In the genomic region with DNA sequence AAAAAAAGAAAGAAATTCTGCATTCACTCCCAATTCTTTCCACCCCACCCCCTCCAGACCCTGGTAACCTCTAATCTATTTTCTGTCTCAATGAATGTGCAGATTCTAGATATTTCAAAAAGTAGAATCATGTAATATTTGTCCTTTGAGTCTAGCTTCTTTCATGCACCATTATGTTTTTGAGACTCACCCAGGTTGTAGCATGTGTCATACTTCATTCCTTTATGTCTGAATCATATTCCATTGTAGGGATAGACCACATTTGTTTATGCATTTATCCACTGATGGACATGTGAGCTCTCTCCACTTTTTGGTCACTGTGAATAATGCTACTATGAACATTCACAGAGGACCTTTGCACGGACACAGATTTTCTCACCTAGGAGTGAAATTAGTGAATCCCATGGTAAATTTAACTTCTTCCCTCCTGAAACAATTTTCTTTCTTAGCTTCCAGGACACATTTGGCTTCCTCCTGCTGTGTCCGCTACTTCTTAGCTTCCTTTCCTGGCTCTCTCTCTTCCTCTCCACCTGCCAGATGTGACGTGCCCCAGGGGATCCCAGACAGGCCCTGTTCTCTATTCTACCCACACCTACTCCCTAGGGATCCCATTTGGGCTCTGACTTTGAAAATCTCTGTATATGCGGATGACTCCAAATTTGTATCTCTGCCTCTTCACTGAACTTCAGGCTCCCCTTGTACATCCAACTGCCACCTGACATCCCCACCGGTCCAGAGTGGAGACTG, we compare ENCODE assay signal across 10 cellular contexts. TPM values are rescaled to one million over a fixed set of nuclear protein-coding genes. Genes with fewer than 3 reads are reported as not detected.
DNase-seq lines count a peak whose midpoint lies in the region; ATAC-seq and TF ChIP-seq lines count a peak whose summit lies in the region.
"Had no signal": no experiment of that assay in that cellular context is flagged by ENCODE, and none has a peak within 500 bp of the region (broad histone marks: within the 10 kb centered on the region; RNA-seq: fewer than 3 reads in every experiment).

No MANE protein-coding gene starts in this region.

- no peak overlapping the region for H3K4me3 ChIP-seq in neural progenitor cell
- H3K4me3 ChIP-seq in CD4-positive, alpha-beta memory T cell (ENCODE audit: low read length in 2 of 2) = no peak overlapping the region

- peaks cover 8% of the 10 kb centered on the region for H3K9me3 Mint-ChIP-seq in chondrocyte (ENCODE audit: low read depth)
- H3K9me3 Mint-ChIP-seq in neural progenitor cell = no peaks in the 10 kb centered on the region
- no peaks in the 10 kb centered on the region for H3K9me3 Mint-ChIP-seq in CD4-positive, alpha-beta memory T cell
- H3K9me3 Mint-ChIP-seq: activated naive CD8-positive, alpha-beta T cell treated with anti-CD3 and anti-CD28 coated beads for 36 hours had no signal

- peaks cover 15% of the 10 kb centered on the region for H3K27me3 Mint-ChIP-seq in chondrocyte (ENCODE audit: low read depth)
- peaks cover 13% of the 10 kb centered on the region for H3K27me3 Mint-ChIP-seq in neural progenitor cell (ENCODE audit: insufficient read depth, low read depth)
- no peaks in the 10 kb centered on the region for H3K27me3 Mint-ChIP-seq in CD4-positive, alpha-beta memory T cell
- H3K27me3 Mint-ChIP-seq: activated naive CD8-positive, alpha-beta T cell treated with anti-CD3 and anti-CD28 coated beads for 36 hours had no signal

- no peaks in the 10 kb centered on the region for H3K9me3 ChIP-seq in neural progenitor cell (ENCODE audit: low read depth)
- no peaks in the 10 kb centered on the region for H3K9me3 ChIP-seq in CD4-positive, alpha-beta memory T cell (ENCODE audit: control insufficient read depth in 1 of 2, low read length in 2 of 2)

- H3F3A ChIP-seq in neural progenitor cell (ENCODE audit: low read depth) = no peaks in the 10 kb centered on the region

- H3K4me2 ChIP-seq in neural progenitor cell = no peak overlapping the region

- H3K27ac Mint-ChIP-seq in chondrocyte (ENCODE audit: unreplicated experiment) (peak overlapping the region; percentile 79), neural progenitor cell (peak overlapping the region; percentile 6)
- H3K27ac Mint-ChIP-seq in CD4-positive, alpha-beta memory T cell = no peak overlapping the region
- H3K27ac Mint-ChIP-seq: activated naive CD8-positive, alpha-beta T cell treated with anti-CD3 and anti-CD28 coated beads for 36 hours had no signal

- H3K4me1 Mint-ChIP-seq in chondrocyte (ENCODE audit: low read depth) (peaks cover 15% of the 10 kb centered on the region), neural progenitor cell (peaks cover 9% of the 10 kb centered on the region)
- no peaks in the 10 kb centered on the region for H3K4me1 Mint-ChIP-seq in CD4-positive, alpha-beta memory T cell

- no peak overlapping the region for H3K9ac ChIP-seq in neural progenitor cell

- POLR2A ChIA-PET in CD4-positive, alpha-beta memory T cell (lab: Charles Lee; ENCODE audit: partially characterized antibody) = no interaction called here

- H4K20me1 ChIP-seq in neural progenitor cell (ENCODE audit: low read depth) = no peaks in the 10 kb centered on the region

- no peak overlapping the region for H2AFZ ChIP-seq in neural progenitor cell (replicated peaks)

- H3K36me3 ChIP-seq in neural progenitor cell = no peaks in the 10 kb centered on the region
- H3K36me3 ChIP-seq in CD4-positive, alpha-beta memory T cell (ENCODE audit: insufficient read depth, low read length) = no peaks in the 10 kb centered on the region

- no peak for ATAC-seq in HG03139 (IDR thresholded peaks at IDR 0.05; ENCODE audit: unreplicated experiment)

- H3K36me3 Mint-ChIP-seq in chondrocyte (ENCODE audit: low read depth) = peaks cover 1% of the 10 kb centered on the region
- H3K36me3 Mint-ChIP-seq in neural progenitor cell = no peaks in the 10 kb centered on the region
- H3K36me3 Mint-ChIP-seq in CD4-positive, alpha-beta memory T cell = no peaks in the 10 kb centered on the region
- H3K36me3 Mint-ChIP-seq: activated naive CD8-positive, alpha-beta T cell treated with anti-CD3 and anti-CD28 coated beads for 36 hours had no signal

- H3K4me1 ChIP-seq in neural progenitor cell = no peaks in the 10 kb centered on the region
- H3K4me1 ChIP-seq in CD4-positive, alpha-beta memory T cell (ENCODE audit: insufficient read depth, low read length) = no peaks in the 10 kb centered on the region

- peak; percentile 39 for DNase-seq in COLO829 (ENCODE audit: low spot score)
- DNase-seq in NCI-H2171 treated with DMSO at 0.1 percent for 48 hours (lab: John Stamatoyannopoulos, UW) = peak; percentile 95
- DNase-seq in chondrocyte (ENCODE audit: low spot score) = peak; percentile 19
- no peak for DNase-seq in neural progenitor cell (ENCODE audit: low spot score)
- no peak for DNase-seq in CD4-positive, alpha-beta memory T cell
- no peak for DNase-seq in NCI-H748 (lab: John Stamatoyannopoulos, UW; ENCODE audit: unreplicated experiment)
- DNase-seq in COR-L47 (lab: John Stamatoyannopoulos, UW) = no peak
- DNase-seq: activated naive CD8-positive, alpha-beta T cell treated with anti-CD3 and anti-CD28 coated beads for 36 hours had no signal

- no peak overlapping the region for H3K27ac ChIP-seq in neural progenitor cell
- no peak overlapping the region for H3K27ac ChIP-seq in CD4-positive, alpha-beta memory T cell (ENCODE audit: low read depth, low read length)
- H3K27ac ChIP-seq: VCaP had no signal

- CTCF ChIA-PET in CD4-positive, alpha-beta memory T cell (lab: Charles Lee; ENCODE audit: partially characterized antibody) = interaction anchor here (1.3 kb wide), 1 partner anchor 240 kb away, joined by 4 read pairs; no protein-coding TSS in a partner anchor

- intact Hi-C loops in CD4-positive, alpha-beta memory T cell (cut with micrococcal nuclease) = no loop called here

- no peaks in the 10 kb centered on the region for H3K79me2 ChIP-seq in neural progenitor cell (ENCODE audit: low read depth)

- no peak for TF ChIP-seq CTCF in chondrocyte (IDR thresholded peaks at IDR 0.05)
- TF ChIP-seq CTCF in neural progenitor cell (IDR thresholded peaks at IDR 0.05) = no peak

- H3K4me3 Mint-ChIP-seq in chondrocyte (ENCODE audit: unreplicated experiment) = no peak overlapping the region
- no peak overlapping the region for H3K4me3 Mint-ChIP-seq in neural progenitor cell
- H3K4me3 Mint-ChIP-seq in CD4-positive, alpha-beta memory T cell = no peak overlapping the region
- H3K4me3 Mint-ChIP-seq: activated naive CD8-positive, alpha-beta T cell treated with anti-CD3 and anti-CD28 coated beads for 36 hours had no signal

- H3K27me3 ChIP-seq in neural progenitor cell = no peaks in the 10 kb centered on the region
- H3K27me3 ChIP-seq in CD4-positive, alpha-beta memory T cell (ENCODE audit: insufficient read depth, low read length) = no peaks in the 10 kb centered on the region

RNA-seq across cellular contexts. Expression of a gene that starts 24.0 kb away (rescaled TPM):
- 29.2 to 31.8 TPM (median 30.0 TPM) in 3 replicates for total RNA-seq in chondrocyte
- total RNA-seq in neural progenitor cell (ENCODE audit: low replicate concordance) = 13.9 and 16.6 TPM in 2 replicates
- total RNA-seq in CD4-positive, alpha-beta memory T cell = 10 to 100 TPM; 27.3 to 28.1 TPM
- polyA plus RNA-seq in CD4-positive, alpha-beta memory T cell = 1 to 10 TPM; 4.7 to 9.5 TPM

Comparison
In these comparisons a context has a peak if more than half of its experiments do, and no peak if none do; other contexts are left out.
1. DNase-seq: peak in COLO829 (single experiment), NCI-H2171 treated with DMSO at 0.1 percent for 48 hours (single experiment) and chondrocyte (single experiment); none in neural progenitor cell (single experiment), CD4-positive, alpha-beta memory T cell (0 of 5), NCI-H748 (single experiment) and COR-L47 (single experiment).
2. H3K27ac Mint-ChIP-seq: peak in chondrocyte (single experiment) and neural progenitor cell (single experiment); none in CD4-positive, alpha-beta memory T cell (0 of 7).